1 cellular context compared by ENCODE assay signal in genomic region chr19:14529254-14530004, GRCh38.
TF ChIP-seq lines count a peak whose summit lies in the region.

TSS of gene TECR (plus strand) at chr19:14529594. CDS start at chr19:14529697, 103 bp downstream.

TF ChIP-seq in HepG2, 621 proteins besides CTCF, POLR2A, EP300 and RAD21 (continued from another document and continues in another):
- TF ChIP-seq NFAT5 (CRISPR knock-in tag; IDR thresholded peaks at IDR 0.05) (no peak), ZNF746 (CRISPR knock-in tag; IDR thresholded peaks at IDR 0.05) (no peak), KDM5B (CRISPR knock-in tag; IDR thresholded peaks at IDR 0.05; ENCODE audit: borderline replicate concordance) (peak; percentile 82; the same call in 1 of the 2 replicates), SAP130 (CRISPR knock-in tag; IDR thresholded peaks at IDR 0.05; ENCODE audit: low read depth) (peak; percentile 88), ZNF335 (CRISPR knock-in tag; IDR thresholded peaks at IDR 0.05) (peak; percentile 87), HIC2 (CRISPR knock-in tag; IDR thresholded peaks at IDR 0.05; ENCODE audit: low read depth) (no peak), PHF5A (CRISPR knock-in tag; IDR thresholded peaks at IDR 0.05; ENCODE audit: low read depth, unreplicated experiment) (no peak), TEF (CRISPR knock-in tag; IDR thresholded peaks at IDR 0.05) (no peak; the same call in 1 of the 2 replicates), NPAS2 (CRISPR knock-in tag; IDR thresholded peaks at IDR 0.05; ENCODE audit: borderline replicate concordance) (no peak), ZNF546 (CRISPR knock-in tag; conservative IDR thresholded peaks at IDR 0.05) (no peak), ZNF318 (CRISPR knock-in tag; IDR thresholded peaks at IDR 0.05) (no peak), ZBTB3 (CRISPR knock-in tag; IDR thresholded peaks at IDR 0.05; ENCODE audit: borderline replicate concordance, low read depth) (no peak), ZNF20 (CRISPR knock-in tag; IDR thresholded peaks at IDR 0.05) (no peak), NCOA2 (CRISPR knock-in tag; IDR thresholded peaks at IDR 0.05) (0 out of 2 replicates have a peak, but pooled peaks have one; percentile 10), ONECUT2 (CRISPR knock-in tag; IDR thresholded peaks at IDR 0.05) (no peak; the same call in 1 of the 2 replicates), DNMT3B (CRISPR knock-in tag; conservative IDR thresholded peaks at IDR 0.05) (no peak), MXD3 (CRISPR knock-in tag; IDR thresholded peaks at IDR 0.05) (peak; percentile 75), ZNF678 (CRISPR knock-in tag; IDR thresholded peaks at IDR 0.05) (no peak), CREM (IDR thresholded peaks at IDR 0.05) (0 out of 2 replicates have a peak, but pooled peaks have one; percentile 19), CREM (CRISPR knock-in tag; IDR thresholded peaks at IDR 0.05) (no peak), HIVEP1 (CRISPR knock-in tag; IDR thresholded peaks at IDR 0.05) (peak; percentile 79), HDAC1 (CRISPR knock-in tag; IDR thresholded peaks at IDR 0.05) (peak; percentile 73), KLF9 (CRISPR knock-in tag; IDR thresholded peaks at IDR 0.05; ENCODE audit: low read depth) (peak; percentile 79), SOX13 (IDR thresholded peaks at IDR 0.05) (no peak), SOX13 (CRISPR knock-in tag; conservative IDR thresholded peaks at IDR 0.05 in 1 of 2, IDR thresholded peaks at IDR 0.05 in 1 of 2) (no peak), THAP7 (CRISPR knock-in tag; IDR thresholded peaks at IDR 0.05) (no peak), ZFY (CRISPR knock-in tag; IDR thresholded peaks at IDR 0.05) (peak; percentile 79), NRL (CRISPR knock-in tag; IDR thresholded peaks at IDR 0.05; ENCODE audit: borderline replicate concordance) (no peak), ZNF552 (CRISPR knock-in tag; IDR thresholded peaks at IDR 0.05; ENCODE audit: borderline replicate concordance) (no peak), ZHX1 (CRISPR knock-in tag; IDR thresholded peaks at IDR 0.05; ENCODE audit: low read depth) (0 out of 2 replicates have a peak, but pooled peaks have one; percentile 48), EED (CRISPR knock-in tag; IDR thresholded peaks at IDR 0.05) (no peak; the same call in 1 of the 2 replicates), TCF7 (IDR thresholded peaks at IDR 0.05; ENCODE audit: low read depth) (no peak), ZSCAN12 (CRISPR knock-in tag; IDR thresholded peaks at IDR 0.05) (no peak), HOMEZ (CRISPR knock-in tag; IDR thresholded peaks at IDR 0.05; ENCODE audit: low read depth) (peak; percentile 82), ZNF510 (CRISPR knock-in tag; IDR thresholded peaks at IDR 0.05; ENCODE audit: low read depth) (no peak)
